1 cellular context compared by ENCODE assay signal in the genomic region with DNA sequence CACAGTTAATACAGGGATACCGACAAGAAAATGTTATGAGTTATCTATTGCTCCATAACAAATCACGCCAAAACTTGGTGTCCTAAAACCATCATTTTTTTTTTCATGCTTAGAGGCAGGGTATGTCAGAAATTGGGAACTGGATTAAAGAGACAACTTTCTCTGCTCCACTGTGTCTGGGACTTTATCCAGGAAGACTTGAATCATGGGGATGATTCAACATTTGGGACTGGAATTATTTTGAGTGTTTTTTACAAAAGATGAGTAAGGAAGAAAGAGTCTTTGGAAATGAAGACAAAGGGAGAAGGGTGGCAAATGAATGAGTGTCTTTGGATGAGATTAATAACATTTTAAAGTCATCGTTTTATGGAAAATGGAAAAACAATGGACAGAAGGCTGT.
TF ChIP-seq lines count a peak whose summit lies in the region.

No MANE protein-coding gene starts in this region.

TF ChIP-seq in SK-N-SH, 30 proteins besides CTCF, POLR2A, EP300 and RAD21 (continued from another document):
- TF ChIP-seq, protein P1, sequence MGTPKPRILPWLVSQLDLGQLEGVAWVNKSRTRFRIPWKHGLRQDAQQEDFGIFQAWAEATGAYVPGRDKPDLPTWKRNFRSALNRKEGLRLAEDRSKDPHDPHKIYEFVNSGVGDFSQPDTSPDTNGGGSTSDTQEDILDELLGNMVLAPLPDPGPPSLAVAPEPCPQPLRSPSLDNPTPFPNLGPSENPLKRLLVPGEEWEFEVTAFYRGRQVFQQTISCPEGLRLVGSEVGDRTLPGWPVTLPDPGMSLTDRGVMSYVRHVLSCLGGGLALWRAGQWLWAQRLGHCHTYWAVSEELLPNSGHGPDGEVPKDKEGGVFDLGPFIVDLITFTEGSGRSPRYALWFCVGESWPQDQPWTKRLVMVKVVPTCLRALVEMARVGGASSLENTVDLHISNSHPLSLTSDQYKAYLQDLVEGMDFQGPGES (IDR thresholded peaks at IDR 0.05; ENCODE audit: low read depth, low read length): no peak
- 0 out of 2 replicates have a peak, but pooled peaks have one; percentile 38 for TF ChIP-seq MEF2A (IDR thresholded peaks at IDR 0.05; ENCODE audit: borderline replicate concordance, low read depth)
- TF ChIP-seq POLR2AphosphoS5 (IDR thresholded peaks at IDR 0.05; ENCODE audit: low read depth, low read length): peak; percentile 24; the same call in 1 of the 2 replicates
- TF ChIP-seq, protein P2, sequence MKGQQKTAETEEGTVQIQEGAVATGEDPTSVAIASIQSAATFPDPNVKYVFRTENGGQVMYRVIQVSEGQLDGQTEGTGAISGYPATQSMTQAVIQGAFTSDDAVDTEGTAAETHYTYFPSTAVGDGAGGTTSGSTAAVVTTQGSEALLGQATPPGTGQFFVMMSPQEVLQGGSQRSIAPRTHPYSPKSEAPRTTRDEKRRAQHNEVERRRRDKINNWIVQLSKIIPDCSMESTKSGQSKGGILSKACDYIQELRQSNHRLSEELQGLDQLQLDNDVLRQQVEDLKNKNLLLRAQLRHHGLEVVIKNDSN (IDR thresholded peaks at IDR 0.05; ENCODE audit: borderline replicate concordance, low read depth): peak; percentile 9; the same call in 1 of the 2 replicates
- peak; percentile 81 for TF ChIP-seq TCF12 (IDR thresholded peaks at IDR 0.05)
- TF ChIP-seq TEAD4 (IDR thresholded peaks at IDR 0.05; ENCODE audit: borderline replicate concordance, insufficient read depth): 0 out of 2 replicates have a peak, but pooled peaks have one; percentile 31
- peak; percentile 62; the same call in 1 of the 2 replicates for TF ChIP-seq FOXM1 (IDR thresholded peaks at IDR 0.05; ENCODE audit: low read depth)
- no peak for TF ChIP-seq SIN3A (IDR thresholded peaks at IDR 0.05; ENCODE audit: borderline replicate concordance, low read depth, low read length)
- TF ChIP-seq, protein P3, sequence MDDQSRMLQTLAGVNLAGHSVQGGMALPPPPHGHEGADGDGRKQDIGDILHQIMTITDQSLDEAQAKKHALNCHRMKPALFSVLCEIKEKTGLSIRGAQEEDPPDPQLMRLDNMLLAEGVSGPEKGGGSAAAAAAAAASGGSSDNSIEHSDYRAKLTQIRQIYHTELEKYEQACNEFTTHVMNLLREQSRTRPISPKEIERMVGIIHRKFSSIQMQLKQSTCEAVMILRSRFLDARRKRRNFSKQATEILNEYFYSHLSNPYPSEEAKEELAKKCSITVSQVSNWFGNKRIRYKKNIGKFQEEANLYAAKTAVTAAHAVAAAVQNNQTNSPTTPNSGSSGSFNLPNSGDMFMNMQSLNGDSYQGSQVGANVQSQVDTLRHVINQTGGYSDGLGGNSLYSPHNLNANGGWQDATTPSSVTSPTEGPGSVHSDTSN (IDR thresholded peaks at IDR 0.05): peak; percentile 72
- TF ChIP-seq, protein P4, sequence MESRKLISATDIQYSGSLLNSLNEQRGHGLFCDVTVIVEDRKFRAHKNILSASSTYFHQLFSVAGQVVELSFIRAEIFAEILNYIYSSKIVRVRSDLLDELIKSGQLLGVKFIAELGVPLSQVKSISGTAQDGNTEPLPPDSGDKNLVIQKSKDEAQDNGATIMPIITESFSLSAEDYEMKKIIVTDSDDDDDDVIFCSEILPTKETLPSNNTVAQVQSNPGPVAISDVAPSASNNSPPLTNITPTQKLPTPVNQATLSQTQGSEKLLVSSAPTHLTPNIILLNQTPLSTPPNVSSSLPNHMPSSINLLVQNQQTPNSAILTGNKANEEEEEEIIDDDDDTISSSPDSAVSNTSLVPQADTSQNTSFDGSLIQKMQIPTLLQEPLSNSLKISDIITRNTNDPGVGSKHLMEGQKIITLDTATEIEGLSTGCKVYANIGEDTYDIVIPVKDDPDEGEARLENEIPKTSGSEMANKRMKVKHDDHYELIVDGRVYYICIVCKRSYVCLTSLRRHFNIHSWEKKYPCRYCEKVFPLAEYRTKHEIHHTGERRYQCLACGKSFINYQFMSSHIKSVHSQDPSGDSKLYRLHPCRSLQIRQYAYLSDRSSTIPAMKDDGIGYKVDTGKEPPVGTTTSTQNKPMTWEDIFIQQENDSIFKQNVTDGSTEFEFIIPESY (IDR thresholded peaks at IDR 0.05; ENCODE audit: borderline replicate concordance, low read depth): 0 out of 2 replicates have a peak, but pooled peaks have one; percentile 49
- no peak for TF ChIP-seq USF2 (IDR thresholded peaks at IDR 0.05; ENCODE audit: borderline replicate concordance, low read depth, low read length)
- TF ChIP-seq NRF1 (IDR thresholded peaks at IDR 0.05; ENCODE audit: low read depth, low read length): no peak
- no peak for TF ChIP-seq EZH2phosphoT487 (IDR thresholded peaks at IDR 0.05; ENCODE audit: borderline replicate concordance, low read depth)
- peak; percentile 93 for TF ChIP-seq JUND (IDR thresholded peaks at IDR 0.05)
- no peak for TF ChIP-seq RCOR1 (IDR thresholded peaks at IDR 0.05; ENCODE audit: low read length)
- TF ChIP-seq YY1 (IDR thresholded peaks at IDR 0.05; ENCODE audit: low read depth): no peak
- TF ChIP-seq RXRA (IDR thresholded peaks at IDR 0.05; ENCODE audit: borderline replicate concordance, low read depth): peak; percentile 18; the same call in 1 of the 2 replicates
